Comparison of ENCODE assay signal across 8 cellular contexts in the genomic region with DNA sequence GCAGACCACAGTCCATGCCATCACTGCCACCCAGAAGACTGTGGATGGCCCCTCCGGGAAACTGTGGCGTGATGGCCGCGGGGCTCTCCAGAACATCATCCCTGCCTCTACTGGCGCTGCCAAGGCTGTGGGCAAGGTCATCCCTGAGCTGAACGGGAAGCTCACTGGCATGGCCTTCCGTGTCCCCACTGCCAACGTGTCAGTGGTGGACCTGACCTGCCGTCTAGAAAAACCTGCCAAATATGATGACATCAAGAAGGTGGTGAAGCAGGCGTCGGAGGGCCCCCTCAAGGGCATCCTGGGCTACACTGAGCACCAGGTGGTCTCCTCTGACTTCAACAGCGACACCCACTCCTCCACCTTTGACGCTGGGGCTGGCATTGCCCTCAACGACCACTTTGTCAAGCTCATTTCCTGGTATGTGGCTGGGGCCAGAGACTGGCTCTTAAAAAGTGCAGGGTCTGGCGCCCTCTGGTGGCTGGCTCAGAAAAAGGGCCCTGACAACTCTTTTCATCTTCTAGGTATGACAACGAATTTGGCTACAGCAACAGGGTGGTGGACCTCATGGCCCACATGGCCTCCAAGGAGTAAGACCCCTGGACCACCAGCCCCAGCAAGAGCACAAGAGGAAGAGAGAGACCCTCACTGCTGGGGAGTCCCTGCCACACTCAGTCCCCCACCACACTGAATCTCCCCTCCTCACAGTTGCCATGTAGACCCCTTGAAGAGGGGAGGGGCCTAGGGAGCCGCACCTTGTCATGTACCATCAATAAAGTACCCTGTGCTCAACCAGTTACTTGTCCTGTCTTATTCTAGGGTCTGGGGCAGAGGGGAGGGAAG. TPM values are rescaled to one million over a fixed set of nuclear protein-coding genes. Genes with fewer than 3 reads are reported as not detected.
DNase-seq lines count a peak whose midpoint lies in the region; TF ChIP-seq lines count a peak whose summit lies in the region.
"Not testable (repeated sequence)": the region's sequence is repeated elsewhere in the genome, so short reads cannot be mapped to it uniquely, and the experiment has no call there.

No MANE protein-coding gene starts in this region.

- not testable (repeated sequence) for H3K9me3 ChIP-seq in SJSA1 (replicated peaks); liver (ENCODE audit: control insufficient read depth in 4 of 4, low read length in 3 of 4)

- peak; percentile 99 for TF ChIP-seq CTCF in 22Rv1 (IDR thresholded peaks at IDR 0.05)
- peak; percentile 81 for TF ChIP-seq CTCF in GM12874 (IDR thresholded peaks at IDR 0.05; ENCODE audit: insufficient read depth, low read depth, low read length)
- TF ChIP-seq CTCF in liver (IDR thresholded peaks at IDR 0.05; ENCODE audit: low read depth, low read length, missing input control), result peak; percentile 72

- peak overlapping the region; percentile 99 for H3K27ac Mint-ChIP-seq in activated T-cell treated with anti-CD3 and anti-CD28 coated beads, Interleukin-2, amount 50 U/mL, for 24 hours

- H3K36me3 ChIP-seq in SJSA1, result peaks cover 74% of the 10 kb centered on the region
- H3K36me3 ChIP-seq in liver (ENCODE audit: control insufficient read depth in 4 of 4, insufficient read depth in 3 of 4, low read depth in 1 of 4, low read length in 3 of 4), result peaks cover 15 to 33% (median 23%) of the 10 kb centered on the region in 4 donors

- H3K4me1 ChIP-seq in SJSA1 (replicated peaks), result peaks cover 48% of the 10 kb centered on the region
- peaks cover 12 to 61% (median 38%) of the 10 kb centered on the region in 4 donors for H3K4me1 ChIP-seq in liver (ENCODE audit: control insufficient read depth in 4 of 4, insufficient read depth in 4 of 4, low read length in 3 of 4)

- H3K36me3 Mint-ChIP-seq in activated T-cell treated with anti-CD3 and anti-CD28 coated beads, Interleukin-2, amount 50 U/mL, for 24 hours (ENCODE audit: low read depth), result peaks cover 91% of the 10 kb centered on the region

- H3K27ac ChIP-seq in 22Rv1, result peak overlapping the region; percentile 99
- H3K27ac ChIP-seq in SJSA1, result not testable (repeated sequence)
- peak overlapping the region; percentile 99 to 100 for H3K27ac ChIP-seq in liver (ENCODE audit: low read depth in 1 of 2, low read length in 2 of 2)

- H3K27me3 Mint-ChIP-seq in activated T-cell treated with anti-CD3 and anti-CD28 coated beads, Interleukin-2, amount 50 U/mL, for 24 hours, result not testable (repeated sequence)

- DNase-seq in NCI-H1436 (lab: John Stamatoyannopoulos, UW) (peak; percentile 71), SJSA1 (ENCODE audit: low read depth in 1 of 2, low spot score in 2 of 2) (peak; percentile 77 to 87)
- peak; percentile 87 for DNase-seq in activated T-cell treated with anti-CD3 and anti-CD28 coated beads, Interleukin-2, amount 50 U/mL, for 24 hours
- peak; percentile 81 for DNase-seq in effector CD4-positive, alpha-beta T cell
- peak; percentile 86 for DNase-seq in stimulated activated CD4-positive, alpha-beta T cell treated with anti-CD3 and anti-CD28 coated beads, Interleukin-15, amount 100 ng/mL, for 24 hours

- peak overlapping the region; percentile 92 for H3K4me3 Mint-ChIP-seq in activated T-cell treated with anti-CD3 and anti-CD28 coated beads, Interleukin-2, amount 50 U/mL, for 24 hours

- 24% methylated on average over 17 of the region's 17 CpGs for WGBS in liver

- TF ChIP-seq RAD21 in liver (IDR thresholded peaks at IDR 0.05), result peak; percentile 79 to 86

- H3K4me3 ChIP-seq in SJSA1, result peak overlapping the region; percentile 85
- not testable (repeated sequence) for H3K4me3 ChIP-seq in liver (ENCODE audit: low read depth in 1 of 3, low read length in 3 of 3)

- H3K4me1 Mint-ChIP-seq in activated T-cell treated with anti-CD3 and anti-CD28 coated beads, Interleukin-2, amount 50 U/mL, for 24 hours (ENCODE audit: low read depth), result peaks cover 60% of the 10 kb centered on the region

- H3K9ac ChIP-seq in liver (ENCODE audit: low read depth in 1 of 2, low read length in 2 of 2), result not testable (repeated sequence)

- not testable (repeated sequence) for H3K9me3 Mint-ChIP-seq in activated T-cell treated with anti-CD3 and anti-CD28 coated beads, Interleukin-2, amount 50 U/mL, for 24 hours

- H3K27me3 ChIP-seq in SJSA1 (replicated peaks); liver (ENCODE audit: control insufficient read depth in 4 of 4, insufficient read depth in 4 of 4, low read length in 3 of 4): not testable (repeated sequence)

TF ChIP-seq in liver, 16 proteins besides CTCF, POLR2A, EP300 and RAD21:
- TF ChIP-seq RXRA (IDR thresholded peaks at IDR 0.05) (peak; percentile 27 to 61), HNF4A (conservative IDR thresholded peaks at IDR 0.05) (peak; percentile 47 to 66)
TF ChIP-seq in liver: peak in this region for 2; not testable (repeated sequence) for 14.

RNA-seq across cellular contexts. Expression of gene GAPDH, which starts 3.5 kb away (rescaled TPM):
- 5,440 and 7,155 TPM in 2 replicates for total RNA-seq in SJSA1 (2014; rRNA removed; shearing (Covaris generic))
- 1,000 to 10,000 TPM; 1,234 to 1,389 TPM for total RNA-seq in liver
- polyA plus RNA-seq in liver, result 1,000 to 10,000 TPM; 1,299 to 2,082 TPM

RNA-seq across cellular contexts. Expression of gene IFFO1, which starts 18.0 kb away (rescaled TPM):
- total RNA-seq in SJSA1 (2014; rRNA removed; shearing (Covaris generic)), result 12.1 and 14.9 TPM in 2 replicates
- 1 to 10 TPM; 4.8 to 5.9 TPM for total RNA-seq in liver
- 1 to 10 TPM; 5.9 to 7.6 TPM for polyA plus RNA-seq in liver

RNA-seq across cellular contexts. Expression of gene NOP2, which starts 30.3 kb away (rescaled TPM):
- 48.3 and 76.6 TPM in 2 replicates for total RNA-seq in SJSA1 (2014; rRNA removed; shearing (Covaris generic))
- 10 to 100 TPM in 1 of 2 donors, 1 to 10 TPM in 1; 4.8 to 22.3 TPM for total RNA-seq in liver
- 10 to 100 TPM; 12.5 to 15.6 TPM for polyA plus RNA-seq in liver

RNA-seq across cellular contexts. Expression of gene NCAPD2, which starts 43.9 kb away (rescaled TPM):
- total RNA-seq in SJSA1 (2014; rRNA removed; shearing (Covaris generic)), result 84.0 and 131 TPM in 2 replicates
- total RNA-seq in liver, result 10 to 100 TPM in 1 of 2 donors, 1 to 10 TPM in 1; 10.0 to 55.1 TPM
- polyA plus RNA-seq in liver, result 1 to 10 TPM; 2.0 to 4.9 TPM

RNA-seq across cellular contexts. Expression of gene MRPL51, which starts 44.7 kb away (rescaled TPM):
- 213 and 264 TPM in 2 replicates for total RNA-seq in SJSA1 (2014; rRNA removed; shearing (Covaris generic))
- total RNA-seq in liver, result 10 to 100 TPM; 37.6 to 38.6 TPM
- polyA plus RNA-seq in liver, result 100 to 1,000 TPM in 1 of 2 donors, 10 to 100 TPM in 1; 57.4 to 163 TPM
